ENCODE assay signal across 8 cellular contexts in the genomic region with DNA sequence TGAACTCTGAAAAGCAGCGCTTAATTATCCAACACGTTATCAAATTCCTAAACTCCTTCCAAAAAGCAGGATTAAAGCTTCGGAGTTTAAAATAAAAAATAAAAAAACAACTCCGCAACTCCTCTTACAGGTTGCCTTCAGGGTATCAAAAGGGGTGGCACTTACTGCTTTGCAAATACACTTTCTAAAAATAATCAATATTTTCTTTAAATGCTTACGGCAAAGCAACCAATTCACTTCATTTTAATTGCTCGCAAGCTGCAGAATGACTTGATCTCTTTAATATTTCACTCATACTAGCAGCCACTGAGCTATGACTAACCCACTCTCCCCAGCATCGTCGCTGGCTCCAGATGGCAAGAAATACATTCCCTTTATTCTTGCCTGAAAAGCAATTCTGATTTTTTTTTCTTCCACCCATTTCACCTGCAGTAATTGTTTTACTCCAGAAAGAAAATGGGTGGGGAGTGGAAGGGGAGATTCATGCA. TPM values are rescaled to one million over a fixed set of nuclear protein-coding genes. Genes with fewer than 3 reads are reported as not detected.
DNase-seq lines count a peak whose midpoint lies in the region; ATAC-seq and TF ChIP-seq lines count a peak whose summit lies in the region.

No MANE protein-coding gene starts in this region.

- intact Hi-C loops in activated CD4-positive, alpha-beta T cell treated with anti-CD3 and anti-CD28 coated beads for 36 hours (cut with DNase I, micrococcal nuclease), result no loop called here
- intact Hi-C loops in right cardiac atrium (cut with DNase I), result loop anchor here in 3 of 4 donors (10.0 kb wide), 2 partner anchors 52 to 132 kb away; no protein-coding TSS in a partner anchor

- DNase-seq in activated CD4-positive, alpha-beta T cell treated with anti-CD3 and anti-CD28 coated beads for 36 hours, result peak; percentile 11
- DNase-seq in activated CD4-positive, alpha-beta T cell treated with anti-CD3 and anti-CD28 coated beads, Interleukin-2, amount 50 U/mL, for 48 hours, result no peak
- no peak for DNase-seq in right cardiac atrium
- DNase-seq in stimulated activated CD4-positive, alpha-beta T cell treated with anti-CD3 and anti-CD28 coated beads, Interleukin-15, amount 100 ng/mL, for 24 hours, result no peak
- DNase-seq in GM13976 (ENCODE audit: low spot score), result no peak

- H3K9me3 Mint-ChIP-seq in activated CD4-positive, alpha-beta T cell treated with anti-CD3 and anti-CD28 coated beads for 36 hours (ENCODE audit: low read depth), result no peaks in the 10 kb centered on the region
- no peaks in the 10 kb centered on the region for H3K9me3 Mint-ChIP-seq in activated T-helper 17 cell treated with anti-CD3 and anti-CD28 coated beads, Interleukin-2, amount 50 U/mL, for 72 hours

- no peak for TF ChIP-seq CTCF in GM13976 (IDR thresholded peaks at IDR 0.05; ENCODE audit: borderline replicate concordance, control extremely low read depth, extremely low read depth, insufficient read depth, missing control alignments)

- H3K27me3 ChIP-seq in right cardiac atrium (ENCODE audit: control insufficient read depth, insufficient read depth), result no peaks in the 10 kb centered on the region

- H3K4me1 ChIP-seq in right cardiac atrium (ENCODE audit: control insufficient read depth, insufficient read depth, low read length), result no peaks in the 10 kb centered on the region

- H3K4me3 Mint-ChIP-seq in activated CD4-positive, alpha-beta T cell treated with anti-CD3 and anti-CD28 coated beads for 36 hours, result peak overlapping the region; percentile 60
- H3K4me3 Mint-ChIP-seq in activated T-helper 17 cell treated with anti-CD3 and anti-CD28 coated beads, Interleukin-2, amount 50 U/mL, for 72 hours, result peak overlapping the region; percentile 43

- peaks cover 6% of the 10 kb centered on the region for H3K4me1 Mint-ChIP-seq in activated CD4-positive, alpha-beta T cell treated with anti-CD3 and anti-CD28 coated beads for 36 hours
- peaks cover 5% of the 10 kb centered on the region for H3K4me1 Mint-ChIP-seq in activated T-helper 17 cell treated with anti-CD3 and anti-CD28 coated beads, Interleukin-2, amount 50 U/mL, for 72 hours

- CTCF ChIA-PET in activated CD4-positive, alpha-beta T cell treated with anti-CD3 and anti-CD28 coated beads for 36 hours (lab: Charles Lee), result no interaction called here

- H3K4me3 ChIP-seq in right cardiac atrium (ENCODE audit: low read length) (peak overlapping the region; percentile 87), skin epidermis (peak overlapping the region; percentile 44 to 76 (median 54))

- H3K27ac ChIP-seq in right cardiac atrium (ENCODE audit: low read length) (peak overlapping the region; percentile 72), skin epidermis (peak overlapping the region in 5 of 21 experiments; percentile 11 to 82 (median 66))

- POLR2A ChIA-PET in activated CD4-positive, alpha-beta T cell treated with anti-CD3 and anti-CD28 coated beads for 36 hours (lab: Charles Lee), result interaction anchor here (0.6 kb wide), 1 partner anchor 641 kb away, joined by 8 read pairs; no protein-coding TSS in a partner anchor

- in situ Hi-C loops in GM13976 (cut with MboI; ENCODE audit: low sequenced_read_pairs, unreplicated experiment), result no loop called here

- no peak for ATAC-seq in activated CD4-positive, alpha-beta T cell treated with anti-CD3 and anti-CD28 coated beads for 36 hours
- ATAC-seq in activated T-helper 17 cell treated with anti-CD3 and anti-CD28 coated beads, Interleukin-2, amount 50 U/mL, for 72 hours (replicated peaks), result peak; percentile 26
- peak in 1 of 2 donors; percentile 41 for ATAC-seq in right cardiac atrium
- ATAC-seq in GM21381 (IDR thresholded peaks at IDR 0.05; ENCODE audit: unreplicated experiment), result no peak

- no peaks in the 10 kb centered on the region for H3K36me3 Mint-ChIP-seq in activated CD4-positive, alpha-beta T cell treated with anti-CD3 and anti-CD28 coated beads for 36 hours (ENCODE audit: low read depth)
- H3K36me3 Mint-ChIP-seq in activated T-helper 17 cell treated with anti-CD3 and anti-CD28 coated beads, Interleukin-2, amount 50 U/mL, for 72 hours (ENCODE audit: low read depth), result no peaks in the 10 kb centered on the region

- 22% methylated on average over 8 of the region's 8 CpGs for WGBS in right cardiac atrium

- no peaks in the 10 kb centered on the region for H3K9me3 ChIP-seq in right cardiac atrium (ENCODE audit: control insufficient read depth, low read length)

- no peak overlapping the region for H3K27ac Mint-ChIP-seq in activated CD4-positive, alpha-beta T cell treated with anti-CD3 and anti-CD28 coated beads for 36 hours
- no peak overlapping the region for H3K27ac Mint-ChIP-seq in activated T-helper 17 cell treated with anti-CD3 and anti-CD28 coated beads, Interleukin-2, amount 50 U/mL, for 72 hours

- peaks cover 23% of the 10 kb centered on the region for H3K27me3 Mint-ChIP-seq in activated CD4-positive, alpha-beta T cell treated with anti-CD3 and anti-CD28 coated beads for 36 hours
- H3K27me3 Mint-ChIP-seq in activated T-helper 17 cell treated with anti-CD3 and anti-CD28 coated beads, Interleukin-2, amount 50 U/mL, for 72 hours, result peaks cover 4% of the 10 kb centered on the region

RNA-seq across cellular contexts. Expression of a gene that starts 54.4 kb away (rescaled TPM):
- total RNA-seq in activated CD4-positive, alpha-beta T cell treated with anti-CD3 and anti-CD28 coated beads for 36 hours, result 10 to 100 TPM; 18.4 to 18.6 TPM
- total RNA-seq in activated T-helper 17 cell treated with anti-CD3 and anti-CD28 coated beads, Interleukin-2, amount 50 U/mL, for 72 hours, result 10 to 100 TPM; 22.8 to 31.2 TPM
- 10 to 100 TPM; 25.1 to 30.2 (median 27.8) TPM for total RNA-seq in right cardiac atrium
- polyA plus RNA-seq in right cardiac atrium, result 7.3 TPM

Comparison
In these comparisons a context has a peak if more than half of its experiments do, and no peak if none do; other contexts are left out.
1. intact Hi-C loops: an anchor here in right cardiac atrium (10.0 kb wide); none called in activated CD4-positive, alpha-beta T cell treated with anti-CD3 and anti-CD28 coated beads for 36 hours.